In the genomic region with DNA sequence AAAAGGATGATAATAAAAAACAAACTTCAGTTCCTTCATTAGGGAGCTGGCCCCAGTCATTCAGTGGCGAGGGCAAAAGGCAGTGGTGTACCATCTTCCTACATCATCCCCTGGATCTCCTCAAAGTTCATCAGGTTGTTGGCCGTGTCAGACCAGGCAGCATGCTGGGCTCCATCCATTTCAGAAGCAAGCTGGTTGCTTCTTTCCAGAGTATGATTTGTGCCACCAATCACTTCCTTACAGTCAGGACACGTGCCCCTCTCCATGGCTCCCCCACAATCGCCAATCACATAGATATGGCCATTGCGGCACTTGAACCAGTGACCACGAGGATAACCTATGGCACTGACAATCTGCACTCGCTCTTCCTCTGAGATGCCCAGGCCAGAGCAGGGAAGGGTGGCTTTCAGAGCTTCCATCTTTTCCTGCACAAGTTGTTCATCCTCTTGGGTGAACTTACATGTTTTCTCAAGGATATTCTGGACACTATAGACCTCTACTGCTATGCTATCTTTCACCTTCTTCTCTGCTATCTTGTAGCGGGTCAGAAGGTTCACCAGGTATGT, we compare ENCODE assay signal across 2 cellular contexts.
A peak's percentile ranks its signal among the peaks of the same experiment; 100 is the strongest.
TF ChIP-seq lines count a peak whose summit lies in the region.

No MANE protein-coding gene starts in this region.

TF ChIP-seq in HepG2, 621 proteins besides CTCF, POLR2A, EP300 and RAD21 (continues in another document):
- TF ChIP-seq MEIS2 (CRISPR knock-in tag; IDR thresholded peaks at IDR 0.05) (no peak), ZNF678 (CRISPR knock-in tag; IDR thresholded peaks at IDR 0.05) (no peak), ZC3H13 (CRISPR knock-in tag; IDR thresholded peaks at IDR 0.05) (0 out of 2 replicates have a peak, but pooled peaks have one; percentile 18), ZNF574 (CRISPR knock-in tag; IDR thresholded peaks at IDR 0.05) (no peak), POLR2G (IDR thresholded peaks at IDR 0.05; ENCODE audit: low read depth, low read length) (peak; percentile 34; the same call in 1 of the 2 replicates), RBM22 (optimal IDR thresholded peaks at IDR 0.05; ENCODE audit: low read length) (peak; percentile 53), ZFP82 (CRISPR knock-in tag; IDR thresholded peaks at IDR 0.05; ENCODE audit: borderline replicate concordance) (no peak)
- TF ChIP-seq, protein P1, sequence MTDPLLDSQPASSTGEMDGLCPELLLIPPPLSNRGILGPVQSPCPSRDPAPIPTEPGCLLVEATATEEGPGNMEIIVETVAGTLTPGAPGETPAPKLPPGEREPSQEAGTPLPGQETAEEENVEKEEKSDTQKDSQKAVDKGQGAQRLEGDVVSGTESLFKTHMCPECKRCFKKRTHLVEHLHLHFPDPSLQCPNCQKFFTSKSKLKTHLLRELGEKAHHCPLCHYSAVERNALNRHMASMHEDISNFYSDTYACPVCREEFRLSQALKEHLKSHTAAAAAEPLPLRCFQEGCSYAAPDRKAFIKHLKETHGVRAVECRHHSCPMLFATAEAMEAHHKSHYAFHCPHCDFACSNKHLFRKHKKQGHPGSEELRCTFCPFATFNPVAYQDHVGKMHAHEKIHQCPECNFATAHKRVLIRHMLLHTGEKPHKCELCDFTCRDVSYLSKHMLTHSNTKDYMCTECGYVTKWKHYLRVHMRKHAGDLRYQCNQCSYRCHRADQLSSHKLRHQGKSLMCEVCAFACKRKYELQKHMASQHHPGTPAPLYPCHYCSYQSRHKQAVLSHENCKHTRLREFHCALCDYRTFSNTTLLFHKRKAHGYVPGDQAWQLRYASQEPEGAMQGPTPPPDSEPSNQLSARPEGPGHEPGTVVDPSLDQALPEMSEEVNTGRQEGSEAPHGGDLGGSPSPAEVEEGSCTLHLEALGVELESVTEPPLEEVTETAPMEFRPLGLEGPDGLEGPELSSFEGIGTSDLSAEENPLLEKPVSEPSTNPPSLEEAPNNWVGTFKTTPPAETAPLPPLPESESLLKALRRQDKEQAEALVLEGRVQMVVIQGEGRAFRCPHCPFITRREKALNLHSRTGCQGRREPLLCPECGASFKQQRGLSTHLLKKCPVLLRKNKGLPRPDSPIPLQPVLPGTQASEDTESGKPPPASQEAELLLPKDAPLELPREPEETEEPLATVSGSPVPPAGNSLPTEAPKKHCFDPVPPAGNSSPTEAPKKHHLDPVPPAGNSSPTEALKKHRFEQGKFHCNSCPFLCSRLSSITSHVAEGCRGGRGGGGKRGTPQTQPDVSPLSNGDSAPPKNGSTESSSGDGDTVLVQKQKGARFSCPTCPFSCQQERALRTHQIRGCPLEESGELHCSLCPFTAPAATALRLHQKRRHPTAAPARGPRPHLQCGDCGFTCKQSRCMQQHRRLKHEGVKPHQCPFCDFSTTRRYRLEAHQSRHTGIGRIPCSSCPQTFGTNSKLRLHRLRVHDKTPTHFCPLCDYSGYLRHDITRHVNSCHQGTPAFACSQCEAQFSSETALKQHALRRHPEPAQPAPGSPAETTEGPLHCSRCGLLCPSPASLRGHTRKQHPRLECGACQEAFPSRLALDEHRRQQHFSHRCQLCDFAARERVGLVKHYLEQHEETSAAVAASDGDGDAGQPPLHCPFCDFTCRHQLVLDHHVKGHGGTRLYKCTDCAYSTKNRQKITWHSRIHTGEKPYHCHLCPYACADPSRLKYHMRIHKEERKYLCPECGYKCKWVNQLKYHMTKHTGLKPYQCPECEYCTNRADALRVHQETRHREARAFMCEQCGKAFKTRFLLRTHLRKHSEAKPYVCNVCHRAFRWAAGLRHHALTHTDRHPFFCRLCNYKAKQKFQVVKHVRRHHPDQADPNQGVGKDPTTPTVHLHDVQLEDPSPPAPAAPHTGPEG (CRISPR knock-in tag; IDR thresholded peaks at IDR 0.05) = no peak
- TF ChIP-seq, protein P2, sequence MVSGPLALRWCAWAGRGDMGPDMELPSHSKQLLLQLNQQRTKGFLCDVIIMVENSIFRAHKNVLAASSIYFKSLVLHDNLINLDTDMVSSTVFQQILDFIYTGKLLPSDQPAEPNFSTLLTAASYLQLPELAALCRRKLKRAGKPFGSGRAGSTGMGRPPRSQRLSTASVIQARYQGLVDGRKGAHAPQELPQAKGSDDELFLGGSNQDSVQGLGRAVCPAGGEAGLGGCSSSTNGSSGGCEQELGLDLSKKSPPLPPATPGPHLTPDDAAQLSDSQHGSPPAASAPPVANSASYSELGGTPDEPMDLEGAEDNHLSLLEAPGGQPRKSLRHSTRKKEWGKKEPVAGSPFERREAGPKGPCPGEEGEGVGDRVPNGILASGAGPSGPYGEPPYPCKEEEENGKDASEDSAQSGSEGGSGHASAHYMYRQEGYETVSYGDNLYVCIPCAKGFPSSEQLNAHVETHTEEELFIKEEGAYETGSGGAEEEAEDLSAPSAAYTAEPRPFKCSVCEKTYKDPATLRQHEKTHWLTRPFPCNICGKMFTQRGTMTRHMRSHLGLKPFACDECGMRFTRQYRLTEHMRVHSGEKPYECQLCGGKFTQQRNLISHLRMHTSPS (CRISPR knock-in tag; IDR thresholded peaks at IDR 0.05; ENCODE audit: low read depth) = no peak
- TF ChIP-seq, protein P3, sequence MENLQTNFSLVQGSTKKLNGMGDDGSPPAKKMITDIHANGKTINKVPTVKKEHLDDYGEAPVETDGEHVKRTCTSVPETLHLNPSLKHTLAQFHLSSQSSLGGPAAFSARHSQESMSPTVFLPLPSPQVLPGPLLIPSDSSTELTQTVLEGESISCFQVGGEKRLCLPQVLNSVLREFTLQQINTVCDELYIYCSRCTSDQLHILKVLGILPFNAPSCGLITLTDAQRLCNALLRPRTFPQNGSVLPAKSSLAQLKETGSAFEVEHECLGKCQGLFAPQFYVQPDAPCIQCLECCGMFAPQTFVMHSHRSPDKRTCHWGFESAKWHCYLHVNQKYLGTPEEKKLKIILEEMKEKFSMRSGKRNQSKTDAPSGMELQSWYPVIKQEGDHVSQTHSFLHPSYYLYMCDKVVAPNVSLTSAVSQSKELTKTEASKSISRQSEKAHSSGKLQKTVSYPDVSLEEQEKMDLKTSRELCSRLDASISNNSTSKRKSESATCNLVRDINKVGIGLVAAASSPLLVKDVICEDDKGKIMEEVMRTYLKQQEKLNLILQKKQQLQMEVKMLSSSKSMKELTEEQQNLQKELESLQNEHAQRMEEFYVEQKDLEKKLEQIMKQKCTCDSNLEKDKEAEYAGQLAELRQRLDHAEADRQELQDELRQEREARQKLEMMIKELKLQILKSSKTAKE (CRISPR knock-in tag; IDR thresholded peaks at IDR 0.05; ENCODE audit: borderline replicate concordance) = 0 out of 2 replicates have a peak, but pooled peaks have one; percentile 31

TF ChIP-seq in WTC11, 78 proteins besides CTCF, POLR2A, EP300 and RAD21:
- TF ChIP-seq MLX (CRISPR knock-in tag; IDR thresholded peaks at IDR 0.05) (no peak), ZNF416 (CRISPR knock-in tag; IDR thresholded peaks at IDR 0.05) (no peak), ZNF121 (CRISPR knock-in tag; IDR thresholded peaks at IDR 0.05) (no peak), NFYB (CRISPR knock-in tag; conservative IDR thresholded peaks at IDR 0.05; ENCODE audit: low read depth) (no peak), ZNF219 (CRISPR knock-in tag; IDR thresholded peaks at IDR 0.05; ENCODE audit: borderline replicate concordance) (no peak), MXD4 (CRISPR knock-in tag; IDR thresholded peaks at IDR 0.05; ENCODE audit: borderline replicate concordance) (no peak), CDX4 (CRISPR knock-in tag; IDR thresholded peaks at IDR 0.05; ENCODE audit: borderline replicate concordance) (no peak)
- TF ChIP-seq, protein P4, sequence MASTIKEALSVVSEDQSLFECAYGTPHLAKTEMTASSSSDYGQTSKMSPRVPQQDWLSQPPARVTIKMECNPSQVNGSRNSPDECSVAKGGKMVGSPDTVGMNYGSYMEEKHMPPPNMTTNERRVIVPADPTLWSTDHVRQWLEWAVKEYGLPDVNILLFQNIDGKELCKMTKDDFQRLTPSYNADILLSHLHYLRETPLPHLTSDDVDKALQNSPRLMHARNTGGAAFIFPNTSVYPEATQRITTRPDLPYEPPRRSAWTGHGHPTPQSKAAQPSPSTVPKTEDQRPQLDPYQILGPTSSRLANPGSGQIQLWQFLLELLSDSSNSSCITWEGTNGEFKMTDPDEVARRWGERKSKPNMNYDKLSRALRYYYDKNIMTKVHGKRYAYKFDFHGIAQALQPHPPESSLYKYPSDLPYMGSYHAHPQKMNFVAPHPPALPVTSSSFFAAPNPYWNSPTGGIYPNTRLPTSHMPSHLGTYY (CRISPR knock-in tag; IDR thresholded peaks at IDR 0.05) = no peak
- TF ChIP-seq, protein P5, sequence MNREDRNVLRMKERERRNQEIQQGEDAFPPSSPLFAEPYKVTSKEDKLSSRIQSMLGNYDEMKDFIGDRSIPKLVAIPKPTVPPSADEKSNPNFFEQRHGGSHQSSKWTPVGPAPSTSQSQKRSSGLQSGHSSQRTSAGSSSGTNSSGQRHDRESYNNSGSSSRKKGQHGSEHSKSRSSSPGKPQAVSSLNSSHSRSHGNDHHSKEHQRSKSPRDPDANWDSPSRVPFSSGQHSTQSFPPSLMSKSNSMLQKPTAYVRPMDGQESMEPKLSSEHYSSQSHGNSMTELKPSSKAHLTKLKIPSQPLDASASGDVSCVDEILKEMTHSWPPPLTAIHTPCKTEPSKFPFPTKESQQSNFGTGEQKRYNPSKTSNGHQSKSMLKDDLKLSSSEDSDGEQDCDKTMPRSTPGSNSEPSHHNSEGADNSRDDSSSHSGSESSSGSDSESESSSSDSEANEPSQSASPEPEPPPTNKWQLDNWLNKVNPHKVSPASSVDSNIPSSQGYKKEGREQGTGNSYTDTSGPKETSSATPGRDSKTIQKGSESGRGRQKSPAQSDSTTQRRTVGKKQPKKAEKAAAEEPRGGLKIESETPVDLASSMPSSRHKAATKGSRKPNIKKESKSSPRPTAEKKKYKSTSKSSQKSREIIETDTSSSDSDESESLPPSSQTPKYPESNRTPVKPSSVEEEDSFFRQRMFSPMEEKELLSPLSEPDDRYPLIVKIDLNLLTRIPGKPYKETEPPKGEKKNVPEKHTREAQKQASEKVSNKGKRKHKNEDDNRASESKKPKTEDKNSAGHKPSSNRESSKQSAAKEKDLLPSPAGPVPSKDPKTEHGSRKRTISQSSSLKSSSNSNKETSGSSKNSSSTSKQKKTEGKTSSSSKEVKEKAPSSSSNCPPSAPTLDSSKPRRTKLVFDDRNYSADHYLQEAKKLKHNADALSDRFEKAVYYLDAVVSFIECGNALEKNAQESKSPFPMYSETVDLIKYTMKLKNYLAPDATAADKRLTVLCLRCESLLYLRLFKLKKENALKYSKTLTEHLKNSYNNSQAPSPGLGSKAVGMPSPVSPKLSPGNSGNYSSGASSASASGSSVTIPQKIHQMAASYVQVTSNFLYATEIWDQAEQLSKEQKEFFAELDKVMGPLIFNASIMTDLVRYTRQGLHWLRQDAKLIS (CRISPR knock-in tag; IDR thresholded peaks at IDR 0.05; ENCODE audit: borderline replicate concordance) = no peak
